1 cellular context compared by ENCODE assay signal in the genomic region with DNA sequence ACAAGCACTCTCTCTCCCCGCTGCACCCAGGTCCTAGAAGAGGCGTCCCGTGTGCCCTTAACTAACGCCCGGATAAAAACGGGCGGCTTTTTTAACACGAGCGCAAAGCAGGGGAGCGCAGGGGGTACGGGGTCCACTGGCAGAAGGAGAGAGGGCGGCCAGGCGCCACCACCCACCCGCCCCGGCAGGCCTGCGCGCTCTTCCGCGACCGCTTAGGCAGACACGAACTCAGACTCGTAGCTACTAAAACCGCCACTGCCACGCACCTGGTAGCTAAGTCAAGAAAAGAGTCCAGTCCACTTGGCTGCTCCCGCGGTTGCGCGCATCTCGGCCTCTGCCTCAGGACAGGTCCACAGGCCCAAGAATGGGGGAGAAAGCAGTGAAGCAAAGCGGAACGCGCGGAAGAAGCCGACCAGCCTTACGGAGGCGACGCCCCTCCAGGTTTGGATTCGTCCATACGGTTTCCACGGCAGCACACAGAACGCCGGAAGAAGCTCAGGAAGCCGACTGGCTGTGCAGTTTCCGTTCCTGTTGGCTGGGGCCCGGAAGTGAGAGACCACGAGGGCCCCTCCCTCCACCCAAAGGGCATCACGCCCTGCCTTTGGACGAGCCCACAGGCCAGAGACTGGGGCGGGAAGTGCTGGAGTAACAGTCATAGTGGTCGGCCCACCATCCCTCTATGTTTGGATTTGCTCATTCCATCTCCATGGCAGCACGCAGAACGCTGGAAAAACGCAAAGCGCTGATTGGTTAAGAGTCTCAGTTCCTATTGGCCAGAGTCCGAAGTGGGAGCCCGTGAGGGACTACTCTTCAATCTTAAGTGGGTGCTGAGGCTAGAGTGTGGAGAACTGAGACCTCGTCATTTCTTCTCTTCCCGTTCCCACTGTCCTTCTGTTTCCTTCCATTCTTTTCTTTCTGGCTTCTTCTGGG.
TF ChIP-seq lines count a peak whose summit lies in the region.

A gene (minus strand): TSS at position 354 of the 930 bp plus-strand sequence. CDS start 7,344 bp downstream, outside the sequence.

TF ChIP-seq in HepG2, 621 proteins besides CTCF, POLR2A, EP300 and RAD21 (continued from another document and continues in another):
- TF ChIP-seq, protein P1, sequence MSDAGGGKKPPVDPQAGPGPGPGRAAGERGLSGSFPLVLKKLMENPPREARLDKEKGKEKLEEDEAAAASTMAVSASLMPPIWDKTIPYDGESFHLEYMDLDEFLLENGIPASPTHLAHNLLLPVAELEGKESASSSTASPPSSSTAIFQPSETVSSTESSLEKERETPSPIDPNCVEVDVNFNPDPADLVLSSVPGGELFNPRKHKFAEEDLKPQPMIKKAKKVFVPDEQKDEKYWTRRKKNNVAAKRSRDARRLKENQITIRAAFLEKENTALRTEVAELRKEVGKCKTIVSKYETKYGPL (CRISPR knock-in tag; IDR thresholded peaks at IDR 0.05), result no peak
- TF ChIP-seq CHD2 (IDR thresholded peaks at IDR 0.05; ENCODE audit: low read depth, low read length) (no peak), HDAC2 (CRISPR knock-in tag; IDR thresholded peaks at IDR 0.05) (peak; percentile 77), TMF1 (CRISPR knock-in tag; IDR thresholded peaks at IDR 0.05; ENCODE audit: low read depth) (no peak), NFATC3 (CRISPR knock-in tag; IDR thresholded peaks at IDR 0.05) (no peak), SALL2 (CRISPR knock-in tag; IDR thresholded peaks at IDR 0.05) (peak; percentile 76; the same call in 1 of the 2 replicates), HDAC6 (IDR thresholded peaks at IDR 0.05; ENCODE audit: low read depth, low read length) (no peak), ELF3 (CRISPR knock-in tag; IDR thresholded peaks at IDR 0.05) (peak; percentile 92), FOXM1 (CRISPR knock-in tag; IDR thresholded peaks at IDR 0.05) (no peak), SALL1 (CRISPR knock-in tag; IDR thresholded peaks at IDR 0.05) (peak; percentile 82), REL (CRISPR knock-in tag; conservative IDR thresholded peaks at IDR 0.05) (no peak), FOXP1 (IDR thresholded peaks at IDR 0.05) (no peak), FOXP1 (CRISPR knock-in tag; IDR thresholded peaks at IDR 0.05) (no peak), ZNF263 (CRISPR knock-in tag; IDR thresholded peaks at IDR 0.05) (no peak), ZNF549 (CRISPR knock-in tag; IDR thresholded peaks at IDR 0.05) (no peak), HOXD1 (CRISPR knock-in tag; IDR thresholded peaks at IDR 0.05) (peak; percentile 34; the same call in 1 of the 2 replicates), ZNF205 (CRISPR knock-in tag; IDR thresholded peaks at IDR 0.05) (peak; percentile 24; the same call in 1 of the 2 replicates), ZNF121 (CRISPR knock-in tag; IDR thresholded peaks at IDR 0.05) (no peak; the same call in 1 of the 2 replicates), DR1 (CRISPR knock-in tag; IDR thresholded peaks at IDR 0.05) (peak; percentile 66; the same call in 1 of the 2 replicates), ZSCAN31 (CRISPR knock-in tag; IDR thresholded peaks at IDR 0.05; ENCODE audit: low read depth) (peak; percentile 93), AGO1 (IDR thresholded peaks at IDR 0.05; ENCODE audit: low read depth, low read length, poor library complexity, severe bottlenecking) (peak; percentile 64)
- TF ChIP-seq, protein P2, sequence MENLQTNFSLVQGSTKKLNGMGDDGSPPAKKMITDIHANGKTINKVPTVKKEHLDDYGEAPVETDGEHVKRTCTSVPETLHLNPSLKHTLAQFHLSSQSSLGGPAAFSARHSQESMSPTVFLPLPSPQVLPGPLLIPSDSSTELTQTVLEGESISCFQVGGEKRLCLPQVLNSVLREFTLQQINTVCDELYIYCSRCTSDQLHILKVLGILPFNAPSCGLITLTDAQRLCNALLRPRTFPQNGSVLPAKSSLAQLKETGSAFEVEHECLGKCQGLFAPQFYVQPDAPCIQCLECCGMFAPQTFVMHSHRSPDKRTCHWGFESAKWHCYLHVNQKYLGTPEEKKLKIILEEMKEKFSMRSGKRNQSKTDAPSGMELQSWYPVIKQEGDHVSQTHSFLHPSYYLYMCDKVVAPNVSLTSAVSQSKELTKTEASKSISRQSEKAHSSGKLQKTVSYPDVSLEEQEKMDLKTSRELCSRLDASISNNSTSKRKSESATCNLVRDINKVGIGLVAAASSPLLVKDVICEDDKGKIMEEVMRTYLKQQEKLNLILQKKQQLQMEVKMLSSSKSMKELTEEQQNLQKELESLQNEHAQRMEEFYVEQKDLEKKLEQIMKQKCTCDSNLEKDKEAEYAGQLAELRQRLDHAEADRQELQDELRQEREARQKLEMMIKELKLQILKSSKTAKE (CRISPR knock-in tag; IDR thresholded peaks at IDR 0.05; ENCODE audit: borderline replicate concordance), result no peak
- TF ChIP-seq, protein P3, sequence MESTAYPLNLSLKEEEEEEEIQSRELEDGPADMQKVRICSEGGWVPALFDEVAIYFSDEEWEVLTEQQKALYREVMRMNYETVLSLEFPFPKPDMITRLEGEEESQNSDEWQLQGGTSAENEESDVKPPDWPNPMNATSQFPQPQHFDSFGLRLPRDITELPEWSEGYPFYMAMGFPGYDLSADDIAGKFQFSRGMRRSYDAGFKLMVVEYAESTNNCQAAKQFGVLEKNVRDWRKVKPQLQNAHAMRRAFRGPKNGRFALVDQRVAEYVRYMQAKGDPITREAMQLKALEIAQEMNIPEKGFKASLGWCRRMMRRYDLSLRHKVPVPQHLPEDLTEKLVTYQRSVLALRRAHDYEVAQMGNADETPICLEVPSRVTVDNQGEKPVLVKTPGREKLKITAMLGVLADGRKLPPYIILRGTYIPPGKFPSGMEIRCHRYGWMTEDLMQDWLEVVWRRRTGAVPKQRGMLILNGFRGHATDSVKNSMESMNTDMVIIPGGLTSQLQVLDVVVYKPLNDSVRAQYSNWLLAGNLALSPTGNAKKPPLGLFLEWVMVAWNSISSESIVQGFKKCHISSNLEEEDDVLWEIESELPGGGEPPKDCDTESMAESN (CRISPR knock-in tag; conservative IDR thresholded peaks at IDR 0.05), result peak; percentile 55; the same call in 1 of the 2 replicates
- TF ChIP-seq, protein P4, sequence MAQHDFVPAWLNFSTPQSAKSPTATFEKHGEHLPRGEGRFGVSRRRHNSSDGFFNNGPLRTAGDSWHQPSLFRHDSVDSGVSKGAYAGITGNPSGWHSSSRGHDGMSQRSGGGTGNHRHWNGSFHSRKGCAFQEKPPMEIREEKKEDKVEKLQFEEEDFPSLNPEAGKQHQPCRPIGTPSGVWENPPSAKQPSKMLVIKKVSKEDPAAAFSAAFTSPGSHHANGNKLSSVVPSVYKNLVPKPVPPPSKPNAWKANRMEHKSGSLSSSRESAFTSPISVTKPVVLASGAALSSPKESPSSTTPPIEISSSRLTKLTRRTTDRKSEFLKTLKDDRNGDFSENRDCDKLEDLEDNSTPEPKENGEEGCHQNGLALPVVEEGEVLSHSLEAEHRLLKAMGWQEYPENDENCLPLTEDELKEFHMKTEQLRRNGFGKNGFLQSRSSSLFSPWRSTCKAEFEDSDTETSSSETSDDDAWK (CRISPR knock-in tag; IDR thresholded peaks at IDR 0.05), result no peak
- TF ChIP-seq, protein P5, sequence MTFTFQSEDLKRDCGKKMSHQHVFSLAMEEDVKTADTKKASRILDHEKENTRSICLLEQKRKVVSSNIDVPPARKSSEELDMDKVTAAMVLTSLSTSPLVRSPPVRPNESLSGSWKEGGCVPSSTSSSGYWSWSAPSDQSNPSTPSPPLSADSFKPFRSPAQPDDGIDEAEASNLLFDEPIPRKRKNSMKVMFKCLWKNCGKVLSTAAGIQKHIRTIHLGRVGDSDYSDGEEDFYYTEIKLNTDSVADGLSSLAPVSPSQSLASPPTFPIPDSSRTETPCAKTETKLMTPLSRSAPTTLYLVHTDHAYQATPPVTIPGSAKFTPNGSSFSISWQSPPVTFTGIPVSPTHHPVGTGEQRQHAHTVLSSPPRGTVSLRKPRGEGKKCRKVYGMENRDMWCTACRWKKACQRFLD (CRISPR knock-in tag; IDR thresholded peaks at IDR 0.05; ENCODE audit: borderline replicate concordance), result peak; percentile 40; the same call in 1 of the 2 replicates
- TF ChIP-seq, protein P6, sequence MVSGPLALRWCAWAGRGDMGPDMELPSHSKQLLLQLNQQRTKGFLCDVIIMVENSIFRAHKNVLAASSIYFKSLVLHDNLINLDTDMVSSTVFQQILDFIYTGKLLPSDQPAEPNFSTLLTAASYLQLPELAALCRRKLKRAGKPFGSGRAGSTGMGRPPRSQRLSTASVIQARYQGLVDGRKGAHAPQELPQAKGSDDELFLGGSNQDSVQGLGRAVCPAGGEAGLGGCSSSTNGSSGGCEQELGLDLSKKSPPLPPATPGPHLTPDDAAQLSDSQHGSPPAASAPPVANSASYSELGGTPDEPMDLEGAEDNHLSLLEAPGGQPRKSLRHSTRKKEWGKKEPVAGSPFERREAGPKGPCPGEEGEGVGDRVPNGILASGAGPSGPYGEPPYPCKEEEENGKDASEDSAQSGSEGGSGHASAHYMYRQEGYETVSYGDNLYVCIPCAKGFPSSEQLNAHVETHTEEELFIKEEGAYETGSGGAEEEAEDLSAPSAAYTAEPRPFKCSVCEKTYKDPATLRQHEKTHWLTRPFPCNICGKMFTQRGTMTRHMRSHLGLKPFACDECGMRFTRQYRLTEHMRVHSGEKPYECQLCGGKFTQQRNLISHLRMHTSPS (CRISPR knock-in tag; IDR thresholded peaks at IDR 0.05; ENCODE audit: low read depth), result no peak
- TF ChIP-seq, protein P7, sequence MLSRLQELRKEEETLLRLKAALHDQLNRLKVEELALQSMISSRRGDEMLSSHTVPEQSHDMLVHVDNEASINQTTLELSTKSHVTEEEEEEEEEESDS (CRISPR knock-in tag; IDR thresholded peaks at IDR 0.05; ENCODE audit: borderline replicate concordance), result no peak
- TF ChIP-seq, protein P8, sequence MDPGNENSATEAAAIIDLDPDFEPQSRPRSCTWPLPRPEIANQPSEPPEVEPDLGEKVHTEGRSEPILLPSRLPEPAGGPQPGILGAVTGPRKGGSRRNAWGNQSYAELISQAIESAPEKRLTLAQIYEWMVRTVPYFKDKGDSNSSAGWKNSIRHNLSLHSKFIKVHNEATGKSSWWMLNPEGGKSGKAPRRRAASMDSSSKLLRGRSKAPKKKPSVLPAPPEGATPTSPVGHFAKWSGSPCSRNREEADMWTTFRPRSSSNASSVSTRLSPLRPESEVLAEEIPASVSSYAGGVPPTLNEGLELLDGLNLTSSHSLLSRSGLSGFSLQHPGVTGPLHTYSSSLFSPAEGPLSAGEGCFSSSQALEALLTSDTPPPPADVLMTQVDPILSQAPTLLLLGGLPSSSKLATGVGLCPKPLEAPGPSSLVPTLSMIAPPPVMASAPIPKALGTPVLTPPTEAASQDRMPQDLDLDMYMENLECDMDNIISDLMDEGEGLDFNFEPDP (CRISPR knock-in tag; conservative IDR thresholded peaks at IDR 0.05), result no peak
- TF ChIP-seq, protein P9, sequence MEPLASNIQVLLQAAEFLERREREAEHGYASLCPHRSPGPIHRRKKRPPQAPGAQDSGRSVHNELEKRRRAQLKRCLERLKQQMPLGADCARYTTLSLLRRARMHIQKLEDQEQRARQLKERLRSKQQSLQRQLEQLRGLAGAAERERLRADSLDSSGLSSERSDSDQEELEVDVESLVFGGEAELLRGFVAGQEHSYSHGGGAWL (CRISPR knock-in tag; IDR thresholded peaks at IDR 0.05), result peak; percentile 78; the same call in 1 of the 2 replicates
- TF ChIP-seq, protein P10, sequence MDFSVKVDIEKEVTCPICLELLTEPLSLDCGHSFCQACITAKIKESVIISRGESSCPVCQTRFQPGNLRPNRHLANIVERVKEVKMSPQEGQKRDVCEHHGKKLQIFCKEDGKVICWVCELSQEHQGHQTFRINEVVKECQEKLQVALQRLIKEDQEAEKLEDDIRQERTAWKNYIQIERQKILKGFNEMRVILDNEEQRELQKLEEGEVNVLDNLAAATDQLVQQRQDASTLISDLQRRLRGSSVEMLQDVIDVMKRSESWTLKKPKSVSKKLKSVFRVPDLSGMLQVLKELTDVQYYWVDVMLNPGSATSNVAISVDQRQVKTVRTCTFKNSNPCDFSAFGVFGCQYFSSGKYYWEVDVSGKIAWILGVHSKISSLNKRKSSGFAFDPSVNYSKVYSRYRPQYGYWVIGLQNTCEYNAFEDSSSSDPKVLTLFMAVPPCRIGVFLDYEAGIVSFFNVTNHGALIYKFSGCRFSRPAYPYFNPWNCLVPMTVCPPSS (IDR thresholded peaks at IDR 0.05), result no peak
- TF ChIP-seq, protein P11, sequence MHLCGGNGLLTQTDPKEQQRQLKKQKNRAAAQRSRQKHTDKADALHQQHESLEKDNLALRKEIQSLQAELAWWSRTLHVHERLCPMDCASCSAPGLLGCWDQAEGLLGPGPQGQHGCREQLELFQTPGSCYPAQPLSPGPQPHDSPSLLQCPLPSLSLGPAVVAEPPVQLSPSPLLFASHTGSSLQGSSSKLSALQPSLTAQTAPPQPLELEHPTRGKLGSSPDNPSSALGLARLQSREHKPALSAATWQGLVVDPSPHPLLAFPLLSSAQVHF (CRISPR knock-in tag; IDR thresholded peaks at IDR 0.05), result no peak
- TF ChIP-seq, protein P12, sequence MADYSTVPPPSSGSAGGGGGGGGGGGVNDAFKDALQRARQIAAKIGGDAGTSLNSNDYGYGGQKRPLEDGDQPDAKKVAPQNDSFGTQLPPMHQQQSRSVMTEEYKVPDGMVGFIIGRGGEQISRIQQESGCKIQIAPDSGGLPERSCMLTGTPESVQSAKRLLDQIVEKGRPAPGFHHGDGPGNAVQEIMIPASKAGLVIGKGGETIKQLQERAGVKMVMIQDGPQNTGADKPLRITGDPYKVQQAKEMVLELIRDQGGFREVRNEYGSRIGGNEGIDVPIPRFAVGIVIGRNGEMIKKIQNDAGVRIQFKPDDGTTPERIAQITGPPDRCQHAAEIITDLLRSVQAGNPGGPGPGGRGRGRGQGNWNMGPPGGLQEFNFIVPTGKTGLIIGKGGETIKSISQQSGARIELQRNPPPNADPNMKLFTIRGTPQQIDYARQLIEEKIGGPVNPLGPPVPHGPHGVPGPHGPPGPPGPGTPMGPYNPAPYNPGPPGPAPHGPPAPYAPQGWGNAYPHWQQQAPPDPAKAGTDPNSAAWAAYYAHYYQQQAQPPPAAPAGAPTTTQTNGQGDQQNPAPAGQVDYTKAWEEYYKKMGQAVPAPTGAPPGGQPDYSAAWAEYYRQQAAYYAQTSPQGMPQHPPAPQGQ (CRISPR knock-in tag; IDR thresholded peaks at IDR 0.05; ENCODE audit: borderline replicate concordance), result no peak
- TF ChIP-seq, protein P13, sequence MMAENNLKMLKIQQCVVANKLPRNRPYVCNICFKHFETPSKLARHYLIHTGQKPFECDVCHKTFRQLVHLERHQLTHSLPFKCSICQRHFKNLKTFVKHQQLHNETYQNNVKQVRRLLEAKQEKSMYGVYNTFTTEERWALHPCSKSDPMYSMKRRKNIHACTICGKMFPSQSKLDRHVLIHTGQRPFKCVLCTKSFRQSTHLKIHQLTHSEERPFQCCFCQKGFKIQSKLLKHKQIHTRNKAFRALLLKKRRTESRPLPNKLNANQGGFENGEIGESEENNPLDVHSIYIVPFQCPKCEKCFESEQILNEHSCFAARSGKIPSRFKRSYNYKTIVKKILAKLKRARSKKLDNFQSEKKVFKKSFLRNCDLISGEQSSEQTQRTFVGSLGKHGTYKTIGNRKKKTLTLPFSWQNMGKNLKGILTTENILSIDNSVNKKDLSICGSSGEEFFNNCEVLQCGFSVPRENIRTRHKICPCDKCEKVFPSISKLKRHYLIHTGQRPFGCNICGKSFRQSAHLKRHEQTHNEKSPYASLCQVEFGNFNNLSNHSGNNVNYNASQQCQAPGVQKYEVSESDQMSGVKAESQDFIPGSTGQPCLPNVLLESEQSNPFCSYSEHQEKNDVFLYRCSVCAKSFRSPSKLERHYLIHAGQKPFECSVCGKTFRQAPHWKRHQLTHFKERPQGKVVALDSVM (CRISPR knock-in tag; IDR thresholded peaks at IDR 0.05), result peak; percentile 21; the same call in 1 of the 2 replicates
- TF ChIP-seq, protein P14, sequence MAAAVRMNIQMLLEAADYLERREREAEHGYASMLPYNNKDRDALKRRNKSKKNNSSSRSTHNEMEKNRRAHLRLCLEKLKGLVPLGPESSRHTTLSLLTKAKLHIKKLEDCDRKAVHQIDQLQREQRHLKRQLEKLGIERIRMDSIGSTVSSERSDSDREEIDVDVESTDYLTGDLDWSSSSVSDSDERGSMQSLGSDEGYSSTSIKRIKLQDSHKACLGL (CRISPR knock-in tag; IDR thresholded peaks at IDR 0.05), result no peak; the same call in 1 of the 2 replicates
